Comparison of ENCODE assay signal across 11 cellular contexts in the genomic region with DNA sequence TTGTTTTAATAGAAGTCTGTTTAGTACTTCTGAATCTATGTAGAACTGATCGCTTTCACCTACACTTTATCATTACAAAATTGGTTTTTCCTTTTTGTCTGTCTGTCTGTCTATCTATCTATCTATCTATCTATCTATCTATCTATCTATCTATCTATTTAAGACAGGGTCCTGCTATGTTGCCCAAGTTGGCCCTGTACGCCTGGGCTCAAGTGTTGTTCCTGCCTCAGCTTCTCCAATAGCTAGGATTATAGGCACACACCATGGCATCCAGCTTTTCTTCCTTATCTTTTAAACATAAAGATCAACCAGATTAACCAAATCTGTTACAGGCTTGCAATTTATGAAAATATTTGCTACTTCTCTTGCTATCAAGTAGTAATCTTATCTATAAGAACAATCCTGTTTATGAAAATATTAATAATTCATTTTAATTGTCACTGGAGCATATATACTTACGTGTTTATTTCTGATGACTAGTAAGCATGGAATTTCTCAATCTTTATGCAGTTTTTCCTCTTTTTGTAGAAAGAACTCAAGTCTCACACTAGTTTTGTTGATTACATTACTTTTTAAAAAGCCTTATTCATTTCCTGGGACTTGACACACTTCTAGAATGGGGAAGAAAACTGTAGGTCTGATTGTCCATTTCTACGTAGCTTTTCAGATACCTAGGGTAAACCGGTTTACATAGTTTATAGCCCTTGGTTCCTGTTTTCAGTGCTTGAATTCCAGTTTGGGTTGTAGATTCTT. TPM values are rescaled to one million over a fixed set of nuclear protein-coding genes. Genes with fewer than 3 reads are reported as not detected.
DNase-seq lines count a peak whose midpoint lies in the region; ATAC-seq and TF ChIP-seq lines count a peak whose summit lies in the region.
"Had no signal": no experiment of that assay in that cellular context is flagged by ENCODE, and none has a peak within 500 bp of the region (broad histone marks: within the 10 kb centered on the region; RNA-seq: fewer than 3 reads in every experiment).

No MANE protein-coding gene starts in this region.

- H2BK15ac ChIP-seq in neuronal stem cell (ENCODE audit: low read length): no peak overlapping the region

- H3K9me3 Mint-ChIP-seq in CD8-positive, alpha-beta T cell: no peaks in the 10 kb centered on the region

- no peaks in the 10 kb centered on the region for H3K9me3 ChIP-seq in HEK293 (ENCODE audit: control insufficient read depth, insufficient read depth, low read depth, low read length)
- no peaks in the 10 kb centered on the region for H3K9me3 ChIP-seq in gastroesophageal sphincter
- H3K9me3 ChIP-seq in skeletal muscle satellite cell (replicated peaks; ENCODE audit: low read length): no peaks in the 10 kb centered on the region
- peaks cover 0 to 6% of the 10 kb centered on the region in 2 donors for H3K9me3 ChIP-seq in neuronal stem cell (replicated peaks in 1 of 2; ENCODE audit: control insufficient read depth in 2 of 2, insufficient read depth in 1 of 2, low read depth in 1 of 2, low read length in 2 of 2)
- H3K9me3 ChIP-seq in CD8-positive, alpha-beta T cell (ENCODE audit: low read length): no peaks in the 10 kb centered on the region

- no peak for TF ChIP-seq POLR2A in gastroesophageal sphincter (IDR thresholded peaks at IDR 0.05)

- no peaks in the 10 kb centered on the region for H3K4me1 ChIP-seq in HEK293 (ENCODE audit: control insufficient read depth, insufficient read depth, low read length)
- peaks cover 12 to 74% (median 14%) of the 10 kb centered on the region in 3 donors for H3K4me1 ChIP-seq in gastroesophageal sphincter
- H3K4me1 ChIP-seq in skeletal muscle satellite cell (ENCODE audit: control insufficient read depth, insufficient read depth, low read length): peaks cover 26% of the 10 kb centered on the region
- no peaks in the 10 kb centered on the region for H3K4me1 ChIP-seq in neuronal stem cell (ENCODE audit: control insufficient read depth in 2 of 2, insufficient read depth in 1 of 2, low read depth in 1 of 2, low read length in 2 of 2)
- H3K4me1 ChIP-seq in CD8-positive, alpha-beta T cell (ENCODE audit: insufficient read depth, low read length): peaks cover 2% of the 10 kb centered on the region

- no peak overlapping the region for H2BK5ac ChIP-seq in neuronal stem cell (ENCODE audit: low read length)

- H3K36me3 Mint-ChIP-seq in CD8-positive, alpha-beta T cell: peaks cover 21% of the 10 kb centered on the region

- H3K27ac ChIP-seq in HEK293 (ENCODE audit: extremely low read depth, low read depth, low read length) (no peak overlapping the region), VCaP (peak overlapping the region; percentile 3; the same call in 1 of the 2 replicates), gastroesophageal sphincter (peak overlapping the region in 3 of 4 donors; percentile 14 to 44 (median 29)), neuronal stem cell (replicated peaks; ENCODE audit: low read length) (no peak overlapping the region)
- no peak overlapping the region for H3K27ac ChIP-seq in CD8-positive, alpha-beta T cell (ENCODE audit: low read depth, low read length)
- H3K27ac ChIP-seq: C4-2B had no signal

- TF ChIP-seq CTCF in HEK293 (tag by site-specific recombination; IDR thresholded peaks at IDR 0.05) (no peak), VCaP (conservative IDR thresholded peaks at IDR 0.05) (no peak), gastroesophageal sphincter (IDR thresholded peaks at IDR 0.05) (no peak)
- TF ChIP-seq CTCF in CD8-positive, alpha-beta T cell (IDR thresholded peaks at IDR 0.05): no peak

- WGBS in gastroesophageal sphincter (ENCODE audit: low coverage in 1 of 2), 2 donors: 69 to 75% methylated on average over 4 to 5 of the region's 5 CpGs
- no CpG with 5 or more reads among the region's 5 CpGs for WGBS in neuronal stem cell (ENCODE audit: extremely low coverage in 2 of 2, insufficient read length in 2 of 2, insufficient replicate concordance in 1 of 2), 2 donors

- no peak overlapping the region for H3K23ac ChIP-seq in neuronal stem cell (ENCODE audit: low read depth, low read length, poor library complexity)

- H3K4me1 Mint-ChIP-seq in CD8-positive, alpha-beta T cell (ENCODE audit: low read depth): peaks cover 46% of the 10 kb centered on the region

- CTCF ChIA-PET in HEK293 (lab: Yijun Ruan, JAX): no interaction called here
- CTCF ChIA-PET in CD8-positive, alpha-beta T cell (lab: Charles Lee): interaction anchor here (1.4 kb wide), 1 partner anchor 67 kb away, joined by 3 read pairs; no protein-coding TSS in a partner anchor

- no peaks in the 10 kb centered on the region for H3K36me3 ChIP-seq in HEK293 (ENCODE audit: control insufficient read depth in 2 of 2, insufficient read depth in 1 of 2, low read length in 2 of 2)
- no peaks in the 10 kb centered on the region for H3K36me3 ChIP-seq in gastroesophageal sphincter
- H3K36me3 ChIP-seq in skeletal muscle satellite cell (ENCODE audit: insufficient read depth, low read length): no peaks in the 10 kb centered on the region
- H3K36me3 ChIP-seq in neuronal stem cell (replicated peaks in 1 of 2; ENCODE audit: control insufficient read depth in 2 of 2, insufficient read depth in 2 of 2, low read length in 2 of 2): peaks cover 0 to 65% of the 10 kb centered on the region in 2 donors
- H3K36me3 ChIP-seq in CD8-positive, alpha-beta T cell (ENCODE audit: insufficient read depth, low read length): no peaks in the 10 kb centered on the region

- H3K27me3 Mint-ChIP-seq in CD8-positive, alpha-beta T cell (ENCODE audit: low read depth): no peaks in the 10 kb centered on the region

- peaks cover 2% of the 10 kb centered on the region for H3K79me1 ChIP-seq in neuronal stem cell (ENCODE audit: low read depth, low read length)

- no peak overlapping the region for H3K4me3 Mint-ChIP-seq in CD8-positive, alpha-beta T cell

- H3K4me2 ChIP-seq in skeletal muscle satellite cell (ENCODE audit: low read length) (peak overlapping the region; percentile 72), neuronal stem cell (ENCODE audit: insufficient read depth, low read length, poor library complexity, severe bottlenecking) (no peak overlapping the region)

- no peak overlapping the region for H3K4ac ChIP-seq in neuronal stem cell (ENCODE audit: low read length)

- no peak overlapping the region for H4K91ac ChIP-seq in neuronal stem cell (ENCODE audit: low read depth, low read length, poor library complexity)

- no peak for ATAC-seq in gastroesophageal sphincter
- no peak for ATAC-seq in CD8-positive, alpha-beta T cell

- no peak overlapping the region for H2AK5ac ChIP-seq in neuronal stem cell (ENCODE audit: low read depth, low read length)

- H3K27me3 ChIP-seq in gastroesophageal sphincter (no peaks in the 10 kb centered on the region), skeletal muscle satellite cell (ENCODE audit: control insufficient read depth, insufficient read depth, low read length) (no peaks in the 10 kb centered on the region), neuronal stem cell (ENCODE audit: control insufficient read depth in 3 of 3, insufficient read depth in 3 of 3, low read depth in 1 of 3, low read length in 3 of 3) (no peaks in the 10 kb centered on the region)
- H3K27me3 ChIP-seq in CD8-positive, alpha-beta T cell (ENCODE audit: insufficient read depth, low read length): no peaks in the 10 kb centered on the region

- intact Hi-C loops in CD8-positive, alpha-beta T cell (cut with DNase I, micrococcal nuclease): no loop called here

- no peak overlapping the region for H2AFZ ChIP-seq in neuronal stem cell (ENCODE audit: low read length)

- POLR2A ChIA-PET in HEK293 (lab: Yijun Ruan, JAX): no interaction called here
- POLR2A ChIA-PET in CD8-positive, alpha-beta T cell (lab: Charles Lee): no interaction called here

- no peak overlapping the region for H3K27ac Mint-ChIP-seq in CD8-positive, alpha-beta T cell

- no peak overlapping the region for H4K8ac ChIP-seq in neuronal stem cell (ENCODE audit: low read depth, low read length)

- no peak overlapping the region for H2BK12ac ChIP-seq in neuronal stem cell (ENCODE audit: low read length)

- H2BK120ac ChIP-seq in neuronal stem cell (ENCODE audit: low read depth, low read length): no peak overlapping the region

- H3K4me3 ChIP-seq in HEK293 (ENCODE audit: low read depth, low read length) (no peak overlapping the region), gastroesophageal sphincter (no peak overlapping the region), skeletal muscle satellite cell (ENCODE audit: low read length) (peak overlapping the region; percentile 28), neuronal stem cell (ENCODE audit: low read length in 2 of 2) (no peak overlapping the region)
- no peak overlapping the region for H3K4me3 ChIP-seq in CD8-positive, alpha-beta T cell (ENCODE audit: low read depth, low read length)

- DNase-seq in T-helper 9 cell (no peak), neuronal stem cell (ENCODE audit: low spot score) (no peak)
- DNase-seq in CD8-positive, alpha-beta T cell: no peak
- DNase-seq in stimulated activated CD4-positive, alpha-beta T cell treated with anti-CD3 and anti-CD28 coated beads, Interleukin-15, amount 100 ng/mL, for 24 hours: no peak
- DNase-seq: caudate nucleus, NCI-H1105 treated with DMSO at 0.1 percent for 48 hours had no signal

- H3K9ac ChIP-seq in skeletal muscle satellite cell (ENCODE audit: low read depth, low read length) (peak overlapping the region; percentile 43), neuronal stem cell (ENCODE audit: low read depth, low read length, poor library complexity) (no peak overlapping the region)

- no peak for TF ChIP-seq EP300 in gastroesophageal sphincter (IDR thresholded peaks at IDR 0.05)

- H3K18ac ChIP-seq in neuronal stem cell (ENCODE audit: low read length): no peak overlapping the region

- no peak overlapping the region for H3K14ac ChIP-seq in neuronal stem cell (ENCODE audit: low read length)

TF ChIP-seq in HEK293, 187 proteins besides CTCF, POLR2A, EP300 and RAD21 (continues in another document):
- TF ChIP-seq FEZF1 (tag by site-specific recombination; IDR thresholded peaks at IDR 0.05) (no peak), ZNF654 (tag by site-specific recombination; IDR thresholded peaks at IDR 0.05; ENCODE audit: low read depth) (no peak), ZNF335 (tag by site-specific recombination; conservative IDR thresholded peaks at IDR 0.05) (no peak), ZNF37A (tag by site-specific recombination; IDR thresholded peaks at IDR 0.05) (no peak), ZNF707 (tag by site-specific recombination; IDR thresholded peaks at IDR 0.05) (no peak)

RNA-seq across cellular contexts. Expression of gene KIAA0232, which starts 24.6 kb away (rescaled TPM):
- total RNA-seq in gastroesophageal sphincter: 10 to 100 TPM; 39.4 to 66.6 (median 47.1) TPM
- 9.8 and 10.4 TPM in 2 replicates for total RNA-seq in skeletal muscle satellite cell (2012; rRNA removed)
- polyA plus RNA-seq in neuronal stem cell (2013, experiment 1 of 2): 19.1 TPM
- polyA plus RNA-seq in neuronal stem cell (2013, experiment 2 of 2): 19.2 TPM
- total RNA-seq in CD8-positive, alpha-beta T cell: 10 to 100 TPM; 18.4 to 19.7 TPM

Comparison
In these comparisons a context has a peak if more than half of its experiments do, and no peak if none do; other contexts are left out.
1. H3K27ac ChIP-seq: peak in VCaP (single experiment) and gastroesophageal sphincter (3 of 4); none in HEK293 (single experiment), neuronal stem cell (single experiment) and CD8-positive, alpha-beta T cell (single experiment).